15 cellular contexts compared by ENCODE assay signal in genomic region chr13:50116430-50116973, GRCh38.
DNase-seq lines count a peak whose midpoint lies in the region; ATAC-seq and TF ChIP-seq lines count a peak whose summit lies in the region.
"Had no signal": no experiment of that assay in that cellular context is flagged by ENCODE, and none has a peak within 500 bp of the region (broad histone marks: within the 10 kb centered on the region; RNA-seq: fewer than 3 reads in every experiment).

No MANE protein-coding gene starts in this region.

- H4K20me1 ChIP-seq in OCI-LY1 (ENCODE audit: insufficient read depth, low read length), result no peaks in the 10 kb centered on the region

- H3K36me3 Mint-ChIP-seq in activated naive CD4-positive, alpha-beta T cell treated with anti-CD3 and anti-CD28 coated beads, Interleukin-2, amount 50 U/mL, for 24 hours, result peaks cover 2% of the 10 kb centered on the region
- peaks cover 14% of the 10 kb centered on the region for H3K36me3 Mint-ChIP-seq in activated naive CD4-positive, alpha-beta T cell treated with anti-CD3 and anti-CD28 coated beads, Interleukin-2, amount 10 ng/mL, durations not matched to agents 7 days and 5 days
- H3K36me3 Mint-ChIP-seq: naive thymus-derived CD8-positive, alpha-beta T cell had no signal

- no peak for ATAC-seq in GM19467 (IDR thresholded peaks at IDR 0.05; ENCODE audit: unreplicated experiment)
- ATAC-seq: naive thymus-derived CD8-positive, alpha-beta T cell had no signal

- CTCF ChIA-PET in activated naive CD4-positive, alpha-beta T cell treated with anti-CD3 and anti-CD28 coated beads, Interleukin-2, amount 10 ng/mL, durations not matched to agents 7 days and 5 days (lab: Charles Lee), result interaction anchor here (1.4 kb wide), 1 partner anchor 31 kb away, joined by 4 read pairs; no protein-coding TSS in a partner anchor

- TF ChIP-seq CTCF in OCI-LY1 (IDR thresholded peaks at IDR 0.05; ENCODE audit: low read length) (no peak), cardiac fibroblast (IDR thresholded peaks at IDR 0.05; ENCODE audit: low read depth, low read length) (no peak)

- peaks cover 60% of the 10 kb centered on the region for H3K36me3 ChIP-seq in OCI-LY1 (ENCODE audit: insufficient read depth, low read length)

- H3K4me3 ChIP-seq in OCI-LY1 (ENCODE audit: low read depth, low read length, poor library complexity, severe bottlenecking) (no peak overlapping the region), cardiac fibroblast (replicated peaks in 1 of 2; ENCODE audit: low read depth in 2 of 2, low read length in 2 of 2) (no peak overlapping the region)

- peak overlapping the region; percentile 31 for H3K4me3 Mint-ChIP-seq in activated naive CD4-positive, alpha-beta T cell treated with anti-CD3 and anti-CD28 coated beads, Interleukin-2, amount 50 U/mL, for 24 hours
- no peak overlapping the region for H3K4me3 Mint-ChIP-seq in activated naive CD4-positive, alpha-beta T cell treated with anti-CD3 and anti-CD28 coated beads, Interleukin-2, amount 10 ng/mL, durations not matched to agents 7 days and 5 days
- H3K4me3 Mint-ChIP-seq: stimulated activated naive CD8-positive, alpha-beta T cell treated with anti-CD3 and anti-CD28 coated beads, Interleukin-15, Interleukin-2, amounts not matched to agents 100 ng/mL and 50 ng/mL, for 24 hours had no signal

- no peak overlapping the region for H3K9ac ChIP-seq in OCI-LY1 (ENCODE audit: low read length)

- H3K27ac ChIP-seq in OCI-LY1 (ENCODE audit: low read depth, low read length, poor library complexity, severe bottlenecking), result peak overlapping the region; percentile 49

- no peak overlapping the region for H3K4me2 ChIP-seq in OCI-LY1 (ENCODE audit: low read length)

- peaks cover 52% of the 10 kb centered on the region for H3K4me1 ChIP-seq in OCI-LY1 (ENCODE audit: insufficient read depth, low read length, severe bottlenecking)

- H3K79me2 ChIP-seq in OCI-LY1 (ENCODE audit: insufficient read depth, low read length), result peaks cover 98% of the 10 kb centered on the region

- H3K9me3 ChIP-seq in OCI-LY1 (ENCODE audit: low read length), result no peaks in the 10 kb centered on the region

- no peaks in the 10 kb centered on the region for H3K27me3 ChIP-seq in OCI-LY1 (ENCODE audit: insufficient read depth, low read length)

- H3K4me1 Mint-ChIP-seq in activated naive CD4-positive, alpha-beta T cell treated with anti-CD3 and anti-CD28 coated beads, Interleukin-2, amount 50 U/mL, for 24 hours, result peaks cover 17% of the 10 kb centered on the region
- H3K4me1 Mint-ChIP-seq in activated naive CD4-positive, alpha-beta T cell treated with anti-CD3 and anti-CD28 coated beads, Interleukin-2, amount 10 ng/mL, durations not matched to agents 7 days and 5 days, result peaks cover 9% of the 10 kb centered on the region

- H3F3A ChIP-seq in OCI-LY1 (ENCODE audit: insufficient read depth, low read length), result peaks cover 3% of the 10 kb centered on the region; the same call in 1 of the 2 replicates

- peak overlapping the region; percentile 79 for H3K27ac Mint-ChIP-seq in activated naive CD4-positive, alpha-beta T cell treated with anti-CD3 and anti-CD28 coated beads, Interleukin-2, amount 50 U/mL, for 24 hours
- no peak overlapping the region for H3K27ac Mint-ChIP-seq in activated naive CD4-positive, alpha-beta T cell treated with anti-CD3 and anti-CD28 coated beads, Interleukin-2, amount 10 ng/mL, durations not matched to agents 7 days and 5 days
- H3K27ac Mint-ChIP-seq: stimulated activated naive CD8-positive, alpha-beta T cell treated with anti-CD3 and anti-CD28 coated beads, Interleukin-15, Interleukin-2, amounts not matched to agents 100 ng/mL and 50 ng/mL, for 24 hours had no signal

- no peak overlapping the region for H2AFZ ChIP-seq in OCI-LY1 (ENCODE audit: low read length)

- no peaks in the 10 kb centered on the region for H3K27me3 Mint-ChIP-seq in activated naive CD4-positive, alpha-beta T cell treated with anti-CD3 and anti-CD28 coated beads, Interleukin-2, amount 50 U/mL, for 24 hours
- H3K27me3 Mint-ChIP-seq in activated naive CD4-positive, alpha-beta T cell treated with anti-CD3 and anti-CD28 coated beads, Interleukin-2, amount 10 ng/mL, durations not matched to agents 7 days and 5 days, result no peaks in the 10 kb centered on the region
- H3K27me3 Mint-ChIP-seq: naive thymus-derived CD8-positive, alpha-beta T cell; stimulated activated naive CD8-positive, alpha-beta T cell treated with anti-CD3 and anti-CD28 coated beads, Interleukin-15, Interleukin-2, amounts not matched to agents 100 ng/mL and 50 ng/mL, for 24 hours had no signal

- H3K9me3 Mint-ChIP-seq in activated naive CD4-positive, alpha-beta T cell treated with anti-CD3 and anti-CD28 coated beads, Interleukin-2, amount 50 U/mL, for 24 hours, result no peaks in the 10 kb centered on the region
- no peaks in the 10 kb centered on the region for H3K9me3 Mint-ChIP-seq in activated naive CD4-positive, alpha-beta T cell treated with anti-CD3 and anti-CD28 coated beads, Interleukin-2, amount 10 ng/mL, durations not matched to agents 7 days and 5 days
- H3K9me3 Mint-ChIP-seq: naive thymus-derived CD8-positive, alpha-beta T cell; stimulated activated naive CD8-positive, alpha-beta T cell treated with anti-CD3 and anti-CD28 coated beads, Interleukin-15, Interleukin-2, amounts not matched to agents 100 ng/mL and 50 ng/mL, for 24 hours had no signal

- no peaks in the 10 kb centered on the region for H3K9me2 ChIP-seq in OCI-LY1 (ENCODE audit: low read depth, low read length)

- DNase-seq in activated naive CD4-positive, alpha-beta T cell treated with anti-CD3 and anti-CD28 coated beads, Interleukin-2, amount 10 ng/mL, durations not matched to agents 7 days and 5 days, result no peak
- DNase-seq in cardiac fibroblast (ENCODE audit: low read depth in 2 of 2) (peak; percentile 41 to 51), pulmonary artery endothelial cell (ENCODE audit: low read depth, low spot score) (peak; percentile 30), NCI-H446 treated with DMSO at 0.1 percent for 48 hours (lab: John Stamatoyannopoulos, UW) (no peak), KG1 (lab: John Stamatoyannopoulos, UW) (no peak)
- DNase-seq: activated CD4-positive, alpha-beta T cell treated with anti-CD3 and anti-CD28 coated beads, Interleukin-2, amount 50 U/mL, for 4 hours; activated T-cell treated with anti-CD3 and anti-CD28 coated beads, Interleukin-2, amount 50 U/mL, for 1 hour; MM.1S; naive thymus-derived CD8-positive, alpha-beta T cell; NCI-H2081; NCI-H524 had no signal

Comparison
In these comparisons a context has a peak if more than half of its experiments do, and no peak if none do; other contexts are left out.
1. DNase-seq: peak in cardiac fibroblast (2 of 2) and pulmonary artery endothelial cell (single experiment); none in activated naive CD4-positive, alpha-beta T cell treated with anti-CD3 and anti-CD28 coated beads, Interleukin-2, amount 10 ng/mL, durations not matched to agents 7 days and 5 days (single experiment), NCI-H446 treated with DMSO at 0.1 percent for 48 hours (single experiment) and KG1 (single experiment).